ENCODE assay signal across 20 cellular contexts in genomic region chr2:190360965-190361364, GRCh38. TPM values are rescaled to one million over a fixed set of nuclear protein-coding genes. Genes with fewer than 3 reads are reported as not detected.
DNase-seq lines count a peak whose midpoint lies in the region; ATAC-seq and TF ChIP-seq lines count a peak whose summit lies in the region.
"Had no signal": no experiment of that assay in that cellular context is flagged by ENCODE, and none has a peak within 500 bp of the region (broad histone marks: within the 10 kb centered on the region; RNA-seq: fewer than 3 reads in every experiment).

No MANE protein-coding gene starts in this region.

- H3K4me3 Mint-ChIP-seq in activated CD8-positive, alpha-beta T cell treated with anti-CD3 and anti-CD28 coated beads, Interleukin-2, amount 10 ng/mL, durations not matched to agents 7 days and 5 days, result peak overlapping the region; percentile 89
- no peak overlapping the region for H3K4me3 Mint-ChIP-seq in activated CD8-positive, alpha-beta T cell treated with anti-CD3 and anti-CD28 coated beads for 36 hours
- H3K4me3 Mint-ChIP-seq in T-cell, result peak overlapping the region; percentile 39 to 87 (median 85)

- H3K36me3 Mint-ChIP-seq in activated CD8-positive, alpha-beta T cell treated with anti-CD3 and anti-CD28 coated beads, Interleukin-2, amount 10 ng/mL, durations not matched to agents 7 days and 5 days (ENCODE audit: low read depth), result peaks cover 3% of the 10 kb centered on the region
- no peaks in the 10 kb centered on the region for H3K36me3 Mint-ChIP-seq in activated CD8-positive, alpha-beta T cell treated with anti-CD3 and anti-CD28 coated beads for 36 hours (ENCODE audit: low read depth)
- peaks cover 6% of the 10 kb centered on the region for H3K36me3 Mint-ChIP-seq in T-cell

- H3K27ac ChIP-seq in dorsolateral prefrontal cortex, result peak overlapping the region in 57 of 59 donors; percentile 6 to 95 (median 89)
- H3K27ac ChIP-seq in substantia nigra (ENCODE audit: low read depth, low read length, poor library complexity, severe bottlenecking), result peak overlapping the region; percentile 11

- H3K4me1 Mint-ChIP-seq in activated CD8-positive, alpha-beta T cell treated with anti-CD3 and anti-CD28 coated beads, Interleukin-2, amount 10 ng/mL, durations not matched to agents 7 days and 5 days (ENCODE audit: low read depth), result peaks cover 18% of the 10 kb centered on the region
- peaks cover 19% of the 10 kb centered on the region for H3K4me1 Mint-ChIP-seq in activated CD8-positive, alpha-beta T cell treated with anti-CD3 and anti-CD28 coated beads for 36 hours (ENCODE audit: low read depth)
- H3K4me1 Mint-ChIP-seq in T-cell, result peaks cover 20 to 33% (median 31%) of the 10 kb centered on the region in 3 donors

- no peaks in the 10 kb centered on the region for H3K9me3 Mint-ChIP-seq in activated CD8-positive, alpha-beta T cell treated with anti-CD3 and anti-CD28 coated beads, Interleukin-2, amount 10 ng/mL, durations not matched to agents 7 days and 5 days (ENCODE audit: insufficient read depth)
- no peaks in the 10 kb centered on the region for H3K9me3 Mint-ChIP-seq in activated CD8-positive, alpha-beta T cell treated with anti-CD3 and anti-CD28 coated beads for 36 hours
- no peaks in the 10 kb centered on the region for H3K9me3 Mint-ChIP-seq in T-cell
- H3K9me3 Mint-ChIP-seq: CD4-positive, alpha-beta memory T cell had no signal

- peak overlapping the region in 57 of 59 donors; percentile 1 to 74 (median 54) for H3K4me3 ChIP-seq in dorsolateral prefrontal cortex

- H3K27ac Mint-ChIP-seq in activated CD8-positive, alpha-beta T cell treated with anti-CD3 and anti-CD28 coated beads, Interleukin-2, amount 10 ng/mL, durations not matched to agents 7 days and 5 days, result no peak overlapping the region
- no peak overlapping the region for H3K27ac Mint-ChIP-seq in activated CD8-positive, alpha-beta T cell treated with anti-CD3 and anti-CD28 coated beads for 36 hours
- H3K27ac Mint-ChIP-seq in T-cell, result no peak overlapping the region

- intact Hi-C loops in activated CD8-positive, alpha-beta T cell treated with anti-CD3 and anti-CD28 coated beads for 36 hours (cut with micrococcal nuclease), result no loop called here
- intact Hi-C loops in dorsolateral prefrontal cortex (cut with DNase I), result no loop called here

- TF ChIP-seq CTCF in activated CD8-positive, alpha-beta T cell treated with anti-CD3 and anti-CD28 coated beads for 36 hours (IDR thresholded peaks at IDR 0.05), result no peak
- no peak for TF ChIP-seq CTCF in dorsolateral prefrontal cortex (IDR thresholded peaks at IDR 0.05 in 54 of 56, conservative IDR thresholded peaks at IDR 0.05 in 2 of 56; ENCODE audit: low read depth in 1 of 56, partially characterized antibody in 56 of 56)

- H3K27me3 ChIP-seq in dorsolateral prefrontal cortex, result no peaks in the 10 kb centered on the region
- H3K27me3 ChIP-seq: BE2C, Peyer's patch had no signal

- ATAC-seq in activated CD8-positive, alpha-beta T cell treated with anti-CD3 and anti-CD28 coated beads, Interleukin-2, amount 10 ng/mL, durations not matched to agents 7 days and 5 days, result no peak
- no peak for ATAC-seq in activated CD8-positive, alpha-beta T cell treated with anti-CD3 and anti-CD28 coated beads for 36 hours
- ATAC-seq in T-cell (replicated peaks in 1 of 4), result no peak
- ATAC-seq: Right ventricle myocardium inferior had no signal

- H3K27me3 Mint-ChIP-seq in activated CD8-positive, alpha-beta T cell treated with anti-CD3 and anti-CD28 coated beads, Interleukin-2, amount 10 ng/mL, durations not matched to agents 7 days and 5 days (ENCODE audit: low read depth), result no peaks in the 10 kb centered on the region
- no peaks in the 10 kb centered on the region for H3K27me3 Mint-ChIP-seq in activated CD8-positive, alpha-beta T cell treated with anti-CD3 and anti-CD28 coated beads for 36 hours
- H3K27me3 Mint-ChIP-seq in T-cell, result no peaks in the 10 kb centered on the region
- H3K27me3 Mint-ChIP-seq: CD4-positive, alpha-beta memory T cell had no signal

- CTCF ChIA-PET in activated CD8-positive, alpha-beta T cell treated with anti-CD3 and anti-CD28 coated beads, Interleukin-2, amount 10 ng/mL, durations not matched to agents 7 days and 5 days (lab: Charles Lee), result interaction anchor here (1.1 to 2.2 kb wide), 4 partner anchors 9 to 598 kb away, joined by 3 to 7 read pairs (median 6); partner anchors contain the start of gene OSGEPL1
- CTCF ChIA-PET in activated CD8-positive, alpha-beta T cell treated with anti-CD3 and anti-CD28 coated beads for 36 hours (lab: Charles Lee), result interaction anchor here (1.0 to 2.2 kb wide), 4 partner anchors 9 to 272 kb away, joined by 5 to 9 read pairs (median 7); partner anchors contain the start of gene INPP1
- CTCF ChIA-PET in T-cell (lab: Charles Lee), result interaction anchor here in 1 of 2 donors (0.5 to 1.8 kb wide), 3 partner anchors 9 to 50 kb away, joined by 5 to 7 read pairs (median 5); partner anchors contain the start of gene HIBCH

- no peak for DNase-seq in activated CD8-positive, alpha-beta T cell treated with anti-CD3 and anti-CD28 coated beads, Interleukin-2, amount 10 ng/mL, durations not matched to agents 7 days and 5 days
- no peak for DNase-seq in activated CD8-positive, alpha-beta T cell treated with anti-CD3 and anti-CD28 coated beads for 36 hours
- no peak for DNase-seq in T-cell
- no peak for DNase-seq in dorsolateral prefrontal cortex
- no peak for DNase-seq in substantia nigra (lab: John Stamatoyannopoulos, UW)
- no peak for DNase-seq in stimulated activated CD4-positive, alpha-beta T cell treated with anti-CD3 and anti-CD28 coated beads, Interleukin-4, amount 100 ng/mL, for 1 hour
- DNase-seq in RPMI8226, result no peak
- DNase-seq in activated gamma-delta T cell (lab: John Stamatoyannopoulos, UW), result no peak
- DNase-seq: BE2C; Calu3; CD4-positive, alpha-beta memory T cell; DMS53; EL; NCI-H1105; NCI-H1694; NCI-H2081 treated with DMSO at 0.1 percent for 48 hours; NCI-H748 treated with DMSO at 0.1 percent for 48 hours; NK-92 treated with Interleukin-12 subunit alpha and Interleukin-12 subunit beta, amount 100 ng/mL, for 24 hours; Peyer's patch had no signal

- POLR2A ChIA-PET in activated CD8-positive, alpha-beta T cell treated with anti-CD3 and anti-CD28 coated beads, Interleukin-2, amount 10 ng/mL, durations not matched to agents 7 days and 5 days (lab: Charles Lee), result no interaction called here
- POLR2A ChIA-PET in activated CD8-positive, alpha-beta T cell treated with anti-CD3 and anti-CD28 coated beads for 36 hours (lab: Charles Lee), result interaction anchor here (1.2 kb wide), 1 partner anchor 46 kb away, joined by 4 read pairs; no protein-coding TSS in a partner anchor
- POLR2A ChIA-PET in T-cell (lab: Charles Lee), result interaction anchor here (0.5 to 0.8 kb wide), 3 partner anchors 46 to 495 kb away, joined by 3 read pairs; no protein-coding TSS in a partner anchor

RNA-seq across cellular contexts. Expression of gene INPP1, which starts 17.6 kb away (rescaled TPM):
- total RNA-seq in activated CD8-positive, alpha-beta T cell treated with anti-CD3 and anti-CD28 coated beads, Interleukin-2, amount 10 ng/mL, durations not matched to agents 7 days and 5 days, result 1 to 10 TPM; 5.6 to 6.9 TPM
- total RNA-seq in activated CD8-positive, alpha-beta T cell treated with anti-CD3 and anti-CD28 coated beads for 36 hours, result 10 to 100 TPM in 1 of 2 experiments, 1 to 10 TPM in 1; 8.5 to 10.2 TPM
- total RNA-seq in T-cell (1 to 10 TPM; 2.1 to 7.1 (median 2.9) TPM), dorsolateral prefrontal cortex (10 to 100 TPM; 32.3 to 82.1 (median 48.4) TPM)

RNA-seq across cellular contexts. Expression of gene HIBCH, which starts 41.3 kb away (rescaled TPM):
- total RNA-seq in activated CD8-positive, alpha-beta T cell treated with anti-CD3 and anti-CD28 coated beads, Interleukin-2, amount 10 ng/mL, durations not matched to agents 7 days and 5 days, result 10 to 100 TPM; 13.5 to 13.7 TPM
- 10 to 100 TPM; 17.6 to 19.3 TPM for total RNA-seq in activated CD8-positive, alpha-beta T cell treated with anti-CD3 and anti-CD28 coated beads for 36 hours
- total RNA-seq in T-cell (10 to 100 TPM; 15.5 to 19.8 (median 19.4) TPM), dorsolateral prefrontal cortex (100 to 1,000 TPM in 4 of 120 experiments, 10 to 100 TPM in 116; 29.2 to 189 (median 49.2) TPM)

RNA-seq across cellular contexts. Expression of gene MFSD6, which starts 47.2 kb away (rescaled TPM):
- total RNA-seq in activated CD8-positive, alpha-beta T cell treated with anti-CD3 and anti-CD28 coated beads, Interleukin-2, amount 10 ng/mL, durations not matched to agents 7 days and 5 days, result 10 to 100 TPM; 51.8 to 53.2 TPM
- 10 to 100 TPM; 31.5 to 32.8 TPM for total RNA-seq in activated CD8-positive, alpha-beta T cell treated with anti-CD3 and anti-CD28 coated beads for 36 hours
- total RNA-seq in T-cell (10 to 100 TPM; 42.3 to 47.4 (median 44.4) TPM), dorsolateral prefrontal cortex (100 to 1,000 TPM in 107 of 120 experiments, 10 to 100 TPM in 13; 57.2 to 174 (median 137) TPM)
